ENCODE assay signal across 8 cellular contexts in the genomic region with DNA sequence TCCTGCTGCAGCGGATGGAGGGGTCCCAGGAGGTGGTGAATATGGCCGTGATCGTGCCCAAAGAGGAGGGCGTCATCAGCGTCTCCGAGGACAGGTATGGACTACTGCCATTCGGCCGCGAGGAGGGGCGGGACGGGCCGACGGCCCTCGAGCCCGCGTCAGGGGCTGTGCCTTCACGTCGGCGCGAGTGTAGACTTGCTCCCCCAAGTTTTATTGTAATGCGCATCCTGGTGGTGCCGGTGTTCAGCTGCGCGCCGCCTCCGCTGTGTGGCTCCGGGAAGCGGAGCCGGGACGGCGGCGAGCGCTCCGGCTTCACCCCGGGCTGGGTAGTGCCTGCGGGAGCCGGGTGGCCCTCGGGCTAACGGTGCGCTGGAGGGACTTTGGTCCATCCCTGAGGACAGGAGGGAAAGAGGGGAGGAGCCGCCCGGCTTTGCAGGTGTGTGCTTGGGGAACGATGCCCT. TPM values are rescaled to one million over a fixed set of nuclear protein-coding genes. Genes with fewer than 3 reads are reported as not detected.
A peak's percentile ranks its signal among the peaks of the same experiment; 100 is the strongest.
DNase-seq lines count a peak whose midpoint lies in the region; ATAC-seq and TF ChIP-seq lines count a peak whose summit lies in the region.

No MANE protein-coding gene starts in this region.

- H3K27me3 ChIP-seq in brain microvascular endothelial cell (replicated peaks) = no peaks in the 10 kb centered on the region

- H3K9me3 ChIP-seq in ES-I3 (ENCODE audit: control insufficient read depth, insufficient read depth, low read length) = no peaks in the 10 kb centered on the region

- in situ Hi-C loops in brain microvascular endothelial cell (cut with HindIII; ENCODE audit: low pct_ligation_motif_present, low sequenced_read_pairs) = no loop called here

- DNase-seq in Jurkat, Clone E6-1 (ENCODE audit: low read depth, low spot score) = peak; percentile 47
- DNase-seq in T-helper 9 cell (peak; percentile 61), brain microvascular endothelial cell (peak; percentile 33), iPS-NIHi7 (ENCODE audit: extremely low spot score) (peak; percentile 36), MV-4-11 (lab: John Stamatoyannopoulos, UW) (no peak)
- DNase-seq in stimulated activated CD4-positive, alpha-beta T cell treated with anti-CD3 and anti-CD28 coated beads, Interleukin-12 subunit alpha, Interleukin-12 subunit beta, amount 100 ng/mL, for 48 hours (ENCODE audit: low read depth in 2 of 3, low spot score in 1 of 3) = peak; percentile 28 to 52 (median 34)

- peaks cover 20% of the 10 kb centered on the region for H3K4me1 ChIP-seq in ES-I3 (ENCODE audit: insufficient read depth, low read length)

- peak overlapping the region; percentile 97 for H3K9ac ChIP-seq in ES-I3 (ENCODE audit: low read depth, low read length)

- peak; percentile 28 for ATAC-seq in GM21619 (IDR thresholded peaks at IDR 0.05; ENCODE audit: unreplicated experiment)

- TF ChIP-seq CTCF in brain microvascular endothelial cell (IDR thresholded peaks at IDR 0.05; ENCODE audit: low read depth, low read length, missing control alignments) = peak; percentile 11

- peak overlapping the region; percentile 82 for H3K4me3 ChIP-seq in Jurkat, Clone E6-1 (ENCODE audit: low read length)
- H3K4me3 ChIP-seq in brain microvascular endothelial cell (ENCODE audit: low read depth, low read length) = peak overlapping the region; percentile 90

- H3K27ac ChIP-seq in brain microvascular endothelial cell = peak overlapping the region; percentile 82

- H3K36me3 ChIP-seq in ES-I3 (ENCODE audit: insufficient read depth, low read length) = no peaks in the 10 kb centered on the region
- H3K36me3 ChIP-seq in brain microvascular endothelial cell (replicated peaks) = no peaks in the 10 kb centered on the region

RNA-seq across cellular contexts. Expression of a gene that starts 0.5 kb away (rescaled TPM):
- polyA plus RNA-seq in Jurkat, Clone E6-1 (2012; ENCODE audit: insufficient read depth, insufficient read length) = 10.6 TPM
